In genomic region chr2:127627740-127628571, GRCh38 we compare ENCODE assay signal across 24 cellular contexts. TPM values are rescaled to one million over a fixed set of nuclear protein-coding genes. Genes with fewer than 3 reads are reported as not detected.
DNase-seq lines count a peak whose midpoint lies in the region; ATAC-seq and TF ChIP-seq lines count a peak whose summit lies in the region.
"Had no signal": no experiment of that assay in that cellular context is flagged by ENCODE, and none has a peak within 500 bp of the region (broad histone marks: within the 10 kb centered on the region; RNA-seq: fewer than 3 reads in every experiment).

No MANE protein-coding gene starts in this region.

- POLR2A ChIA-PET in activated B cell treated with CpG ODN at 0.5 μM for 24 hours (lab: Charles Lee), result no interaction called here
- POLR2A ChIA-PET in CD4-positive, alpha-beta memory T cell (lab: Charles Lee; ENCODE audit: partially characterized antibody), result no interaction called here
- POLR2A ChIA-PET in RWPE1 (lab: Yijun Ruan, JAX; ENCODE audit: low non-redundant PET), result no interaction called here
- POLR2A ChIA-PET in CD8-positive, alpha-beta T cell (lab: Charles Lee), result no interaction called here

- DNase-seq in left ventricle myocardium inferior, result peak; percentile 16
- no peak for DNase-seq in cardiac septum (ENCODE audit: low spot score)
- no peak for DNase-seq in activated B cell treated with CpG ODN at 0.5 μM for 24 hours
- DNase-seq in mucosa of descending colon, result peak in 2 of 3 donors; percentile 24 to 30
- peak; percentile 40 to 72 for DNase-seq in aorta
- no peak for DNase-seq in CD4-positive, alpha-beta memory T cell
- no peak for DNase-seq in RWPE1 (ENCODE audit: low spot score)
- no peak for DNase-seq in CD8-positive, alpha-beta T cell
- DNase-seq: Calu3; CD4-positive, alpha-beta T cell; GDM1; HCEC 1CT; NCI-H1105; NCI-H146; NCI-H2029; NCI-H226; NCI-H524; NCI-H774; NK-92 treated with Interleukin-12 subunit alpha and Interleukin-12 subunit beta, amount 100 ng/mL, for 24 hours had no signal

- H3K27me3 ChIP-seq in left ventricle myocardium inferior (ENCODE audit: low read depth), result peaks cover 22% of the 10 kb centered on the region
- H3K27me3 ChIP-seq in aorta (ENCODE audit: control insufficient read depth in 1 of 2, insufficient read depth in 2 of 2, low read length in 1 of 2), result no peaks in the 10 kb centered on the region
- no peaks in the 10 kb centered on the region for H3K27me3 ChIP-seq in CD4-positive, alpha-beta memory T cell (ENCODE audit: insufficient read depth, low read length)
- no peaks in the 10 kb centered on the region for H3K27me3 ChIP-seq in CD8-positive, alpha-beta T cell (ENCODE audit: insufficient read depth, low read length)
- H3K27me3 ChIP-seq: SJSA1 had no signal

- H3K27ac Mint-ChIP-seq in activated B cell treated with CpG ODN at 0.5 μM for 24 hours, result peak overlapping the region; percentile 12
- no peak overlapping the region for H3K27ac Mint-ChIP-seq in CD4-positive, alpha-beta memory T cell
- H3K27ac Mint-ChIP-seq in CD8-positive, alpha-beta T cell, result no peak overlapping the region
- H3K27ac Mint-ChIP-seq: CD4-positive, alpha-beta T cell; GM23338 had no signal

- H3K27ac ChIP-seq in left ventricle myocardium inferior (replicated peaks) (no peak overlapping the region), aorta (ENCODE audit: low read depth in 1 of 2, low read length in 2 of 2) (no peak overlapping the region), RWPE1 (no peak overlapping the region)
- no peak overlapping the region for H3K27ac ChIP-seq in CD4-positive, alpha-beta memory T cell (ENCODE audit: low read depth, low read length)
- H3K27ac ChIP-seq in CD8-positive, alpha-beta T cell (ENCODE audit: low read depth, low read length), result no peak overlapping the region
- H3K27ac ChIP-seq: KMS-11, SJSA1 had no signal

- H3K27me3 Mint-ChIP-seq in activated B cell treated with CpG ODN at 0.5 μM for 24 hours, result no peaks in the 10 kb centered on the region
- peaks cover 0 to 4% of the 10 kb centered on the region in 2 donors for H3K27me3 Mint-ChIP-seq in CD4-positive, alpha-beta memory T cell
- no peaks in the 10 kb centered on the region for H3K27me3 Mint-ChIP-seq in CD8-positive, alpha-beta T cell (ENCODE audit: low read depth)
- H3K27me3 Mint-ChIP-seq: CD4-positive, alpha-beta T cell had no signal

- no peaks in the 10 kb centered on the region for H3K36me3 Mint-ChIP-seq in activated B cell treated with CpG ODN at 0.5 μM for 24 hours (ENCODE audit: low read depth)
- no peaks in the 10 kb centered on the region for H3K36me3 Mint-ChIP-seq in CD4-positive, alpha-beta memory T cell
- H3K36me3 Mint-ChIP-seq in CD8-positive, alpha-beta T cell, result no peaks in the 10 kb centered on the region

- no peak overlapping the region for H3K4me3 Mint-ChIP-seq in activated B cell treated with CpG ODN at 0.5 μM for 24 hours
- H3K4me3 Mint-ChIP-seq in CD4-positive, alpha-beta memory T cell, result peak overlapping the region in 1 of 8 donors; percentile 52
- H3K4me3 Mint-ChIP-seq in CD8-positive, alpha-beta T cell, result no peak overlapping the region
- H3K4me3 Mint-ChIP-seq: CD4-positive, alpha-beta T cell; GM23338 had no signal

- no peaks in the 10 kb centered on the region for H3K9me3 Mint-ChIP-seq in activated B cell treated with CpG ODN at 0.5 μM for 24 hours
- peaks cover 0 to 2% (median 0%) of the 10 kb centered on the region in 8 donors for H3K9me3 Mint-ChIP-seq in CD4-positive, alpha-beta memory T cell
- H3K9me3 Mint-ChIP-seq in CD8-positive, alpha-beta T cell, result no peaks in the 10 kb centered on the region
- H3K9me3 Mint-ChIP-seq: CD4-positive, alpha-beta T cell; GM23338 had no signal

- H3K4me1 ChIP-seq in left ventricle myocardium inferior, result peaks cover 82% of the 10 kb centered on the region
- H3K4me1 ChIP-seq in mucosa of descending colon (ENCODE audit: low read depth), result no peaks in the 10 kb centered on the region
- H3K4me1 ChIP-seq in aorta (ENCODE audit: control insufficient read depth in 1 of 2, insufficient read depth in 2 of 2, low read length in 2 of 2), result no peaks in the 10 kb centered on the region
- H3K4me1 ChIP-seq in CD4-positive, alpha-beta memory T cell (ENCODE audit: insufficient read depth, low read length), result no peaks in the 10 kb centered on the region
- H3K4me1 ChIP-seq in CD8-positive, alpha-beta T cell (ENCODE audit: insufficient read depth, low read length), result peaks cover 15% of the 10 kb centered on the region

- H3K9me3 ChIP-seq in left ventricle myocardium inferior (replicated peaks) (no peaks in the 10 kb centered on the region), mucosa of descending colon (no peaks in the 10 kb centered on the region), aorta (ENCODE audit: control insufficient read depth, low read length) (no peaks in the 10 kb centered on the region)
- H3K9me3 ChIP-seq in CD4-positive, alpha-beta memory T cell (ENCODE audit: control insufficient read depth in 1 of 2, low read length in 2 of 2), result no peaks in the 10 kb centered on the region
- no peaks in the 10 kb centered on the region for H3K9me3 ChIP-seq in CD8-positive, alpha-beta T cell (ENCODE audit: low read length)
- H3K9me3 ChIP-seq: SJSA1 had no signal

- ATAC-seq in activated B cell treated with CpG ODN at 0.5 μM for 24 hours (ENCODE audit: low read depth) (no peak), mucosa of descending colon (no peak), aorta (ENCODE audit: low FRiP score) (no peak)
- ATAC-seq in CD8-positive, alpha-beta T cell, result no peak
- ATAC-seq: GM23338, Panc1 had no signal

- 86% methylated on average over 18 of the region's 18 CpGs for WGBS in aorta, 2 donors

- peaks cover 84% of the 10 kb centered on the region for H3K4me1 Mint-ChIP-seq in activated B cell treated with CpG ODN at 0.5 μM for 24 hours
- H3K4me1 Mint-ChIP-seq in CD4-positive, alpha-beta memory T cell, result peaks cover 0 to 3% (median 0%) of the 10 kb centered on the region in 4 donors
- H3K4me1 Mint-ChIP-seq in CD8-positive, alpha-beta T cell (ENCODE audit: low read depth), result peaks cover 12% of the 10 kb centered on the region

- H3K4me3 ChIP-seq in left ventricle myocardium inferior, result no peak overlapping the region
- no peak overlapping the region for H3K4me3 ChIP-seq in mucosa of descending colon
- H3K4me3 ChIP-seq in aorta (ENCODE audit: low read length in 2 of 2), result no peak overlapping the region
- H3K4me3 ChIP-seq in CD4-positive, alpha-beta memory T cell (ENCODE audit: low read length in 2 of 2), result no peak overlapping the region
- no peak overlapping the region for H3K4me3 ChIP-seq in CD8-positive, alpha-beta T cell (ENCODE audit: low read depth, low read length)
- H3K4me3 ChIP-seq: GM23338, SJSA1 had no signal

- H3K36me3 ChIP-seq in left ventricle myocardium inferior (no peaks in the 10 kb centered on the region), mucosa of descending colon (ENCODE audit: low read depth) (no peaks in the 10 kb centered on the region), aorta (ENCODE audit: control insufficient read depth in 1 of 2, insufficient read depth in 2 of 2, low read length in 1 of 2) (no peaks in the 10 kb centered on the region)
- H3K36me3 ChIP-seq in CD4-positive, alpha-beta memory T cell (ENCODE audit: insufficient read depth, low read length), result no peaks in the 10 kb centered on the region
- H3K36me3 ChIP-seq in CD8-positive, alpha-beta T cell (ENCODE audit: insufficient read depth, low read length), result no peaks in the 10 kb centered on the region
- H3K36me3 ChIP-seq: SJSA1 had no signal

- TF ChIP-seq CTCF in left ventricle myocardium inferior (IDR thresholded peaks at IDR 0.05; ENCODE audit: borderline replicate concordance) (no peak), activated B cell treated with CpG ODN at 0.5 μM for 24 hours (IDR thresholded peaks at IDR 0.05) (no peak), mucosa of descending colon (IDR thresholded peaks at IDR 0.05) (no peak), RWPE1 (conservative IDR thresholded peaks at IDR 0.05; ENCODE audit: low read depth) (no peak)
- TF ChIP-seq CTCF in CD8-positive, alpha-beta T cell (IDR thresholded peaks at IDR 0.05), result no peak

- intact Hi-C loops in left ventricle myocardium inferior (cut with micrococcal nuclease) (no loop called here), cardiac septum (cut with DNase I) (no loop called here), activated B cell treated with CpG ODN at 0.5 μM for 24 hours (cut with micrococcal nuclease) (no loop called here), mucosa of descending colon (cut with DNase I, micrococcal nuclease) (no loop called here), aorta (cut with DNase I) (no loop called here)
- intact Hi-C loops in CD4-positive, alpha-beta memory T cell (cut with micrococcal nuclease), result no loop called here
- intact Hi-C loops in CD8-positive, alpha-beta T cell (cut with DNase I, micrococcal nuclease), result no loop called here

- CTCF ChIA-PET in activated B cell treated with CpG ODN at 0.5 μM for 24 hours (lab: Charles Lee) (no interaction called here), RWPE1 (lab: Yijun Ruan, JAX) (no interaction called here)
- CTCF ChIA-PET in CD4-positive, alpha-beta memory T cell (lab: Charles Lee; ENCODE audit: partially characterized antibody), result no interaction called here
- CTCF ChIA-PET in CD8-positive, alpha-beta T cell (lab: Charles Lee), result no interaction called here

RNA-seq across cellular contexts. Expression of gene GPR17, which starts 18.0 kb away (rescaled TPM):
- total RNA-seq in left ventricle myocardium inferior (0.16 TPM), cardiac septum (0.19 TPM), activated B cell treated with CpG ODN at 0.5 μM for 24 hours (not detected in 2 replicates), mucosa of descending colon (under 1 TPM in 1 of 3 donors, not detected in 2; 0.51 TPM), aorta (under 1 TPM in 1 of 2 donors, not detected in 1; 0.16 TPM)
- 1 to 10 TPM in 1 of 2 donors, under 1 TPM in 1; 0.63 to 3.7 TPM for polyA plus RNA-seq in aorta
- not detected for total RNA-seq in CD4-positive, alpha-beta memory T cell
- not detected for polyA plus RNA-seq in CD4-positive, alpha-beta memory T cell
- total RNA-seq in CD8-positive, alpha-beta T cell, result not detected
- total RNA-seq: Calu3; CD4-positive, alpha-beta T cell; GM23338; HT1080; SJSA1 had no signal
- polyA plus RNA-seq: GM23338 had no signal

RNA-seq across cellular contexts. Expression of gene LIMS2, which starts 47.4 kb away (rescaled TPM):
- total RNA-seq in left ventricle myocardium inferior (173 TPM), cardiac septum (207 TPM), activated B cell treated with CpG ODN at 0.5 μM for 24 hours (5.1 and 5.3 TPM in 2 replicates), mucosa of descending colon (100 to 1,000 TPM in 1 of 3 donors, 10 to 100 TPM in 2; 12.5 to 478 (median 29.9) TPM), aorta (100 to 1,000 TPM; 189 to 248 TPM)
- 1,000 to 10,000 TPM in 1 of 2 donors, 100 to 1,000 TPM in 1; 188 to 2,193 TPM for polyA plus RNA-seq in aorta
- 1 to 10 TPM; 8.9 to 9.0 TPM for total RNA-seq in CD4-positive, alpha-beta memory T cell
- polyA plus RNA-seq in CD4-positive, alpha-beta memory T cell, result 10 to 100 TPM in 1 of 2 donors, 1 to 10 TPM in 1; 6.0 to 15.9 TPM
- 1 to 10 TPM; 2.8 to 2.9 TPM for total RNA-seq in CD8-positive, alpha-beta T cell

Comparison
In these comparisons a context has a peak if more than half of its experiments do, and no peak if none do; other contexts are left out.
1. DNase-seq: peak in left ventricle myocardium inferior (single experiment), mucosa of descending colon (2 of 3) and aorta (2 of 2); none in cardiac septum (single experiment), activated B cell treated with CpG ODN at 0.5 μM for 24 hours (single experiment), CD4-positive, alpha-beta memory T cell (0 of 5), RWPE1 (single experiment) and CD8-positive, alpha-beta T cell (0 of 7).